In genomic region chr1:151653397-151653796, GRCh38 we compare ENCODE assay signal across 14 cellular contexts. TPM values are rescaled to one million over a fixed set of nuclear protein-coding genes. Genes with fewer than 3 reads are reported as not detected.
DNase-seq lines count a peak whose midpoint lies in the region; ATAC-seq and TF ChIP-seq lines count a peak whose summit lies in the region.
"Had no signal": no experiment of that assay in that cellular context is flagged by ENCODE, and none has a peak within 500 bp of the region (broad histone marks: within the 10 kb centered on the region; RNA-seq: fewer than 3 reads in every experiment).

No MANE protein-coding gene starts in this region.

- H3K4me3 ChIP-seq in fibroblast of villous mesenchyme (ENCODE audit: low read depth, low read length) = no peak overlapping the region
- H3K4me3 ChIP-seq in tibial nerve = no peak overlapping the region
- H3K4me3 ChIP-seq in gastroesophageal sphincter = no peak overlapping the region
- H3K4me3 ChIP-seq: MG63 had no signal

- H3K27me3 ChIP-seq in tibial nerve = no peaks in the 10 kb centered on the region
- H3K27me3 ChIP-seq in gastroesophageal sphincter = no peaks in the 10 kb centered on the region
- H3K27me3 ChIP-seq: MG63 had no signal

- WGBS in tibial nerve, 2 donors = 79 to 81% methylated on average over 1 of the region's 1 CpG
- WGBS in gastroesophageal sphincter (ENCODE audit: low coverage in 1 of 2), 2 donors = 63 to 100% methylated on average over 1 of the region's 1 CpG

- TF ChIP-seq CTCF in AG09319 (IDR thresholded peaks at IDR 0.05; ENCODE audit: low read depth, low read length) (no peak), fibroblast of villous mesenchyme (IDR thresholded peaks at IDR 0.05; ENCODE audit: insufficient read depth, low read depth, low read length) (no peak), tibial nerve (IDR thresholded peaks at IDR 0.05) (no peak), gastroesophageal sphincter (IDR thresholded peaks at IDR 0.05) (no peak)

- TF ChIP-seq POLR2A in tibial nerve (IDR thresholded peaks at IDR 0.05) (no peak), gastroesophageal sphincter (IDR thresholded peaks at IDR 0.05) (no peak)

- H3K27ac ChIP-seq in tibial nerve (no peak overlapping the region), gastroesophageal sphincter (no peak overlapping the region)

- DNase-seq in AG09319 (ENCODE audit: extremely low read depth, low read depth) (peak; percentile 7), GM04504 (ENCODE audit: low read depth) (peak; percentile 24), SIG-M5 treated with dmso at 0.1 percent for 504 hours (lab: John Stamatoyannopoulos, UW; ENCODE audit: unreplicated experiment) (peak; percentile 74), fibroblast of villous mesenchyme (ENCODE audit: low read depth) (peak; percentile 85), NCI-H187 treated with DMSO at 0.1 percent for 48 hours (lab: John Stamatoyannopoulos, UW) (no peak), NCI-H2081 (lab: John Stamatoyannopoulos, UW) (no peak), tibial nerve (ENCODE audit: low spot score in 2 of 2) (no peak)
- DNase-seq: cortex of kidney; MG63; NCI-H2227 treated with DMSO at 0.1 percent for 48 hours; stimulated activated CD4-positive, alpha-beta T cell treated with anti-CD3 and anti-CD28 coated beads, Interleukin-15, amount 100 ng/mL, for 24 hours had no signal

- H3K36me3 ChIP-seq in tibial nerve (peaks cover 0 to 12% (median 0%) of the 10 kb centered on the region in 3 donors), gastroesophageal sphincter (peaks cover 0 to 22% of the 10 kb centered on the region in 2 donors)

- TF ChIP-seq EP300 in tibial nerve (IDR thresholded peaks at IDR 0.05) (no peak), gastroesophageal sphincter (IDR thresholded peaks at IDR 0.05) (no peak)

- H3K9me3 ChIP-seq in tibial nerve = no peaks in the 10 kb centered on the region
- no peaks in the 10 kb centered on the region for H3K9me3 ChIP-seq in gastroesophageal sphincter
- H3K9me3 ChIP-seq: MG63 had no signal

- peaks cover 0 to 12% (median 6%) of the 10 kb centered on the region in 4 donors for H3K4me1 ChIP-seq in tibial nerve
- H3K4me1 ChIP-seq in gastroesophageal sphincter = peaks cover 0 to 24% (median 0%) of the 10 kb centered on the region in 3 donors

- ATAC-seq in gastroesophageal sphincter = no peak
- ATAC-seq: activated naive CD4-positive, alpha-beta T cell treated with anti-CD3 and anti-CD28 coated beads, Interleukin-2, amount 50 U/mL, for 72 hours; Panc1 had no signal

RNA-seq across cellular contexts. Expression of gene SNX27, which starts 41.5 kb away (rescaled TPM):
- total RNA-seq in fibroblast of villous mesenchyme (26.7 and 34.5 TPM in 2 replicates), tibial nerve (10 to 100 TPM; 35.7 to 44.6 (median 41.7) TPM), gastroesophageal sphincter (10 to 100 TPM; 48.1 to 61.1 (median 53.8) TPM)

Comparison
In these comparisons a context has a peak if more than half of its experiments do, and no peak if none do; other contexts are left out.
1. DNase-seq: peak in AG09319 (single experiment), GM04504 (single experiment), SIG-M5 treated with dmso at 0.1 percent for 504 hours (single experiment) and fibroblast of villous mesenchyme (single experiment); none in NCI-H187 treated with DMSO at 0.1 percent for 48 hours (single experiment), NCI-H2081 (0 of 2) and tibial nerve (0 of 2).